9 cellular contexts compared by ENCODE assay signal in genomic region chr1:218351617-218352438, GRCh38. TPM values are rescaled to one million over a fixed set of nuclear protein-coding genes. Genes with fewer than 3 reads are reported as not detected.
DNase-seq lines count a peak whose midpoint lies in the region; ATAC-seq and TF ChIP-seq lines count a peak whose summit lies in the region.
"Had no signal": no experiment of that assay in that cellular context is flagged by ENCODE, and none has a peak within 500 bp of the region (broad histone marks: within the 10 kb centered on the region; RNA-seq: fewer than 3 reads in every experiment).

No MANE protein-coding gene starts in this region.

- POLR2A ChIA-PET in CD4-positive, alpha-beta T cell (lab: Charles Lee) = no interaction called here

- no peaks in the 10 kb centered on the region for H3K36me3 Mint-ChIP-seq in CD4-positive, alpha-beta T cell (ENCODE audit: low read depth)
- H3K36me3 Mint-ChIP-seq in activated CD4-positive, alpha-beta T cell treated with anti-CD3 and anti-CD28 coated beads, Interleukin-2, amount 10 ng/mL, durations not matched to agents 24 days and 14 days (ENCODE audit: low read depth) = no peaks in the 10 kb centered on the region

- no peak overlapping the region for H3K27ac ChIP-seq in CD4-positive, alpha-beta T cell (ENCODE audit: low read depth, low read length)
- peak overlapping the region; percentile 95 for H3K27ac ChIP-seq in skeletal muscle tissue (ENCODE audit: low read depth, low read length)

- DNase-seq in CD4-positive, alpha-beta T cell = no peak
- peak; percentile 51 for DNase-seq in GM20000 (ENCODE audit: low spot score)
- peak; percentile 61 for DNase-seq in activated CD4-positive, alpha-beta T cell treated with anti-CD3 and anti-CD28 coated beads, Interleukin-2, amount 10 ng/mL, durations not matched to agents 24 days and 14 days
- peak; percentile 74 for DNase-seq in fibroblast of villous mesenchyme (ENCODE audit: low read depth)
- DNase-seq in activated gamma-delta T cell (lab: John Stamatoyannopoulos, UW) = no peak
- no peak for DNase-seq in amniotic stem cell (lab: John Stamatoyannopoulos, UW)
- DNase-seq: pancreas had no signal

- H3K27me3 ChIP-seq in CD4-positive, alpha-beta T cell (ENCODE audit: control insufficient read depth, insufficient read depth, low read length) = peaks cover 10% of the 10 kb centered on the region
- no peaks in the 10 kb centered on the region for H3K27me3 ChIP-seq in skeletal muscle tissue (ENCODE audit: control insufficient read depth in 3 of 3, insufficient read depth in 3 of 3, low read length in 3 of 3)
- H3K27me3 ChIP-seq: pancreas had no signal

- CTCF ChIA-PET in CD4-positive, alpha-beta T cell (lab: Charles Lee) = interaction anchor here (0.8 kb wide), 1 partner anchor 12 kb away, joined by 3 read pairs; no protein-coding TSS in a partner anchor

- intact Hi-C loops in CD4-positive, alpha-beta T cell (cut with DNase I, micrococcal nuclease) = no loop called here
- intact Hi-C loops in activated CD4-positive, alpha-beta T cell treated with anti-CD3 and anti-CD28 coated beads, Interleukin-2, amount 10 ng/mL, durations not matched to agents 24 days and 14 days (cut with micrococcal nuclease) = loop anchor here (1.0 kb wide), 1 partner anchor 25 kb away; no protein-coding TSS in a partner anchor

- H3K27ac Mint-ChIP-seq in CD4-positive, alpha-beta T cell = no peak overlapping the region
- no peak overlapping the region for H3K27ac Mint-ChIP-seq in activated CD4-positive, alpha-beta T cell treated with anti-CD3 and anti-CD28 coated beads, Interleukin-2, amount 10 ng/mL, durations not matched to agents 24 days and 14 days

- no peaks in the 10 kb centered on the region for H3K9me3 ChIP-seq in CD4-positive, alpha-beta T cell (ENCODE audit: control insufficient read depth, low read length)
- H3K9me3 ChIP-seq in skeletal muscle tissue (ENCODE audit: control insufficient read depth in 3 of 3, low read length in 3 of 3) = no peaks in the 10 kb centered on the region
- H3K9me3 ChIP-seq: pancreas had no signal

- peaks cover 22 to 35% (median 26%) of the 10 kb centered on the region in 3 donors for H3K4me1 ChIP-seq in skeletal muscle tissue (ENCODE audit: control insufficient read depth in 3 of 3, insufficient read depth in 3 of 3, low read length in 3 of 3)
- H3K4me1 ChIP-seq: pancreas had no signal

- ATAC-seq in CD4-positive, alpha-beta T cell (ENCODE audit: poor library complexity) = peak; percentile 75
- ATAC-seq in HG03565 (IDR thresholded peaks at IDR 0.05; ENCODE audit: unreplicated experiment) = peak; percentile 50

- H3K4me3 ChIP-seq in fibroblast of villous mesenchyme (ENCODE audit: low read depth, low read length) (peak overlapping the region; percentile 43), skeletal muscle tissue (ENCODE audit: low read length in 3 of 3) (peak overlapping the region; percentile 56 to 95 (median 59))
- H3K4me3 ChIP-seq: pancreas had no signal

- no peaks in the 10 kb centered on the region for H3K9me3 Mint-ChIP-seq in CD4-positive, alpha-beta T cell
- H3K9me3 Mint-ChIP-seq in activated CD4-positive, alpha-beta T cell treated with anti-CD3 and anti-CD28 coated beads, Interleukin-2, amount 10 ng/mL, durations not matched to agents 24 days and 14 days = no peaks in the 10 kb centered on the region

- H3K27me3 Mint-ChIP-seq in CD4-positive, alpha-beta T cell = peaks cover 15% of the 10 kb centered on the region
- H3K27me3 Mint-ChIP-seq in activated CD4-positive, alpha-beta T cell treated with anti-CD3 and anti-CD28 coated beads, Interleukin-2, amount 10 ng/mL, durations not matched to agents 24 days and 14 days = peaks cover 55% of the 10 kb centered on the region

- peak; percentile 31 for TF ChIP-seq CTCF in CD4-positive, alpha-beta T cell (IDR thresholded peaks at IDR 0.05)
- no peak for TF ChIP-seq CTCF in GM20000 (IDR thresholded peaks at IDR 0.05; ENCODE audit: extremely low read depth, missing control alignments)
- TF ChIP-seq CTCF in fibroblast of villous mesenchyme (IDR thresholded peaks at IDR 0.05; ENCODE audit: insufficient read depth, low read depth, low read length) = peak; percentile 60

- peak overlapping the region; percentile 40 for H3K4me3 Mint-ChIP-seq in CD4-positive, alpha-beta T cell
- peak overlapping the region; percentile 34 for H3K4me3 Mint-ChIP-seq in activated CD4-positive, alpha-beta T cell treated with anti-CD3 and anti-CD28 coated beads, Interleukin-2, amount 10 ng/mL, durations not matched to agents 24 days and 14 days

- peak overlapping the region; percentile 63 to 78 (median 76) for H3K9ac ChIP-seq in skeletal muscle tissue (ENCODE audit: low read depth in 1 of 3, low read length in 3 of 3)

- peaks cover 36% of the 10 kb centered on the region for H3K4me1 Mint-ChIP-seq in CD4-positive, alpha-beta T cell (ENCODE audit: low read depth)
- peaks cover 13% of the 10 kb centered on the region for H3K4me1 Mint-ChIP-seq in activated CD4-positive, alpha-beta T cell treated with anti-CD3 and anti-CD28 coated beads, Interleukin-2, amount 10 ng/mL, durations not matched to agents 24 days and 14 days

- no peaks in the 10 kb centered on the region for H3K36me3 ChIP-seq in skeletal muscle tissue (ENCODE audit: control insufficient read depth in 3 of 3, insufficient read depth in 3 of 3, low read length in 3 of 3)
- H3K36me3 ChIP-seq: pancreas had no signal

RNA-seq across cellular contexts. Expression of gene TGFB2, which starts 6.7 kb away (rescaled TPM):
- under 1 TPM; 0.11 TPM for total RNA-seq in CD4-positive, alpha-beta T cell
- total RNA-seq in activated CD4-positive, alpha-beta T cell treated with anti-CD3 and anti-CD28 coated beads, Interleukin-2, amount 10 ng/mL, durations not matched to agents 24 days and 14 days = not detected in 2 replicates
- total RNA-seq in fibroblast of villous mesenchyme (28.0 and 36.3 TPM in 2 replicates), skeletal muscle tissue (50.6 TPM)

Comparison
In these comparisons a context has a peak if more than half of its experiments do, and no peak if none do; other contexts are left out.
1. DNase-seq: peak in GM20000 (single experiment), activated CD4-positive, alpha-beta T cell treated with anti-CD3 and anti-CD28 coated beads, Interleukin-2, amount 10 ng/mL, durations not matched to agents 24 days and 14 days (single experiment) and fibroblast of villous mesenchyme (single experiment); none in CD4-positive, alpha-beta T cell (0 of 10), activated gamma-delta T cell (single experiment) and amniotic stem cell (single experiment).
2. RNA of gene TGFB2, which starts 6.7 kb away (total RNA-seq): 50.6 TPM in skeletal muscle tissue (single experiment) and 28.0 to 36.3 TPM in fibroblast of villous mesenchyme; 0.11 TPM in CD4-positive, alpha-beta T cell and not detected in activated CD4-positive, alpha-beta T cell treated with anti-CD3 and anti-CD28 coated beads, Interleukin-2, amount 10 ng/mL, durations not matched to agents 24 days and 14 days; every median in the first group is over 10 times any median in the second.